19 cellular contexts compared by ENCODE assay signal in the genomic region with DNA sequence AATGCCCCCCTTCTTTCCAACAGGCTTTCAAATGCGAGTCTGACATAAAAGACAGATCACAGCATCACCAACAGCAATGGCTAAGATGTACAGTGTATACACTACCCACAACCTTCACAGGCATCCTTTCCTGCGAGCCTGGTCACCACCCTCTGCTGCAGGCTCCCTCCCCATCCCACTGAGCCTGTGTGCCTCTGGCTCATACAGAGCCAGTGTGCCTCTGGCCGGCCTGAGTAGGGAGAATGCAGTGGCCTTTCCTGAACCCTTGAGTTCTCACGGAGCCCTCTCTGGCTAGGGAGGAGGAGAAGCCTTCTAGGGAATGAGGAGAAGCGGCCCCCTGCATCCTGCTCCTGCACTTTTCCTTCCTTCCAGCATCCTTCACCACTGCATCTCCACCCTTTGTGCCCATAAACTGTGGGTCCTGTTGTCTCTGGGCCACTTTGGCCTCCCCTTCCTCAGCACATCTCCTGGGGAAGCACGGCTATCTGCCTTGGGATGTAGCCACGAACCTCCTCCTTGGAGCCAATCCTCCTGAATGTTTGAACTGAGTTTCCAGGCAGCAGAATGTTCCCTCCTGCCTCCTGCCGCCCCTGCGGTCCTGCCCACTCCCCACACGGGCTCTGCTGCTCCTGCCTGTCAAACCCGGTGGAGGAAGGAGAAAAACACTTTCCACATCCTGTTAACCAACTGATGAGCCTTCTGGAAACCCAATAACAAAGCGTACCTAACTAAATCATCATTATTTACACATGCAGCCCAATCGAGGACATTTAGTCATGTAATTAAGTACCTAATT. TPM values are rescaled to one million over a fixed set of nuclear protein-coding genes. Genes with fewer than 3 reads are reported as not detected.
DNase-seq lines count a peak whose midpoint lies in the region; ATAC-seq and TF ChIP-seq lines count a peak whose summit lies in the region.
"Had no signal": no experiment of that assay in that cellular context is flagged by ENCODE, and none has a peak within 500 bp of the region (broad histone marks: within the 10 kb centered on the region; RNA-seq: fewer than 3 reads in every experiment).

No MANE protein-coding gene starts in this region.

- H3K36me3 ChIP-seq in CD4-positive, CD25-positive, alpha-beta regulatory T cell (ENCODE audit: control insufficient read depth, insufficient read depth, low read length), result peaks cover 42% of the 10 kb centered on the region
- H3K36me3 ChIP-seq: thyroid gland had no signal

- H3K4me3 ChIP-seq in CD4-positive, CD25-positive, alpha-beta regulatory T cell (ENCODE audit: low read depth, low read length), result no peak overlapping the region
- H3K4me3 ChIP-seq: A549, left lung, thyroid gland had no signal

- TF ChIP-seq CTCF in GM10266 (IDR thresholded peaks at IDR 0.05; ENCODE audit: control insufficient read depth, insufficient read depth, low read depth, missing control alignments), result no peak

- peaks cover 93% of the 10 kb centered on the region for H3K36me3 Mint-ChIP-seq in activated T-cell treated with anti-CD3 and anti-CD28 coated beads, Interleukin-2, amount 50 U/mL, for 24 hours (ENCODE audit: low read depth)
- H3K36me3 Mint-ChIP-seq in CD4-positive, CD25-positive, alpha-beta regulatory T cell, result peaks cover 65% of the 10 kb centered on the region
- peaks cover 66% of the 10 kb centered on the region for H3K36me3 Mint-ChIP-seq in activated naive CD8-positive, alpha-beta T cell treated with anti-CD3 and anti-CD28 coated beads for 36 hours
- H3K36me3 Mint-ChIP-seq in naive B cell, result peaks cover 26 to 33% of the 10 kb centered on the region in 2 donors

- H3K4me3 Mint-ChIP-seq in activated T-cell treated with anti-CD3 and anti-CD28 coated beads, Interleukin-2, amount 50 U/mL, for 24 hours, result no peak overlapping the region
- H3K4me3 Mint-ChIP-seq in CD4-positive, CD25-positive, alpha-beta regulatory T cell, result peak overlapping the region in 1 of 4 donors; percentile 54
- H3K4me3 Mint-ChIP-seq in activated naive CD8-positive, alpha-beta T cell treated with anti-CD3 and anti-CD28 coated beads for 36 hours, result no peak overlapping the region
- peak overlapping the region in 2 of 8 donors; percentile 10 to 69 for H3K4me3 Mint-ChIP-seq in naive B cell
- H3K4me3 Mint-ChIP-seq: CD14-positive monocyte, WTC11 had no signal

- H3K9me3 Mint-ChIP-seq in activated T-cell treated with anti-CD3 and anti-CD28 coated beads, Interleukin-2, amount 50 U/mL, for 24 hours, result peaks cover 8% of the 10 kb centered on the region
- H3K9me3 Mint-ChIP-seq in CD4-positive, CD25-positive, alpha-beta regulatory T cell, result peaks cover 2 to 12% (median 5%) of the 10 kb centered on the region in 7 donors
- H3K9me3 Mint-ChIP-seq in activated naive CD8-positive, alpha-beta T cell treated with anti-CD3 and anti-CD28 coated beads for 36 hours, result peaks cover 8% of the 10 kb centered on the region
- H3K9me3 Mint-ChIP-seq in naive B cell, result peaks cover 3 to 19% (median 11%) of the 10 kb centered on the region in 7 donors

- no peaks in the 10 kb centered on the region for H3K27me3 Mint-ChIP-seq in activated T-cell treated with anti-CD3 and anti-CD28 coated beads, Interleukin-2, amount 50 U/mL, for 24 hours
- no peaks in the 10 kb centered on the region for H3K27me3 Mint-ChIP-seq in CD4-positive, CD25-positive, alpha-beta regulatory T cell
- H3K27me3 Mint-ChIP-seq in activated naive CD8-positive, alpha-beta T cell treated with anti-CD3 and anti-CD28 coated beads for 36 hours, result no peaks in the 10 kb centered on the region
- H3K27me3 Mint-ChIP-seq in naive B cell, result no peaks in the 10 kb centered on the region

- DNase-seq in activated T-cell treated with anti-CD3 and anti-CD28 coated beads, Interleukin-2, amount 50 U/mL, for 24 hours, result no peak
- DNase-seq in activated T-cell treated with anti-CD3 and anti-CD28 coated beads, Interleukin-2, amount 50 U/mL, for 1 hour, result no peak
- no peak for DNase-seq in CD4-positive, CD25-positive, alpha-beta regulatory T cell
- DNase-seq in activated naive CD8-positive, alpha-beta T cell treated with anti-CD3 and anti-CD28 coated beads for 36 hours, result no peak
- DNase-seq in naive B cell (no peak), left colon (no peak), inferior parietal cortex (ENCODE audit: extremely low spot score) (no peak), GM10266 (ENCODE audit: extremely low spot score) (no peak)
- DNase-seq: activated gamma-delta T cell treated with Interleukin-2 at 50 U/mL for 16 hours; DMS153; effector memory CD4-positive, alpha-beta T cell; left lung; MV-4-11; NCI-H1694 treated with DMSO at 0.1 percent for 48 hours; NCI-H774; thyroid gland had no signal

- peaks cover 38% of the 10 kb centered on the region for H3K4me1 Mint-ChIP-seq in activated T-cell treated with anti-CD3 and anti-CD28 coated beads, Interleukin-2, amount 50 U/mL, for 24 hours (ENCODE audit: low read depth)
- peaks cover 12 to 72% (median 40%) of the 10 kb centered on the region in 4 donors for H3K4me1 Mint-ChIP-seq in CD4-positive, CD25-positive, alpha-beta regulatory T cell
- peaks cover 20% of the 10 kb centered on the region for H3K4me1 Mint-ChIP-seq in activated naive CD8-positive, alpha-beta T cell treated with anti-CD3 and anti-CD28 coated beads for 36 hours
- peaks cover 6 to 25% (median 22%) of the 10 kb centered on the region in 3 donors for H3K4me1 Mint-ChIP-seq in naive B cell
- H3K4me1 Mint-ChIP-seq: WTC11 had no signal

- intact Hi-C loops in left colon (cut with DNase I, micrococcal nuclease), result no loop called here

- peak overlapping the region; percentile 63 for H3K27ac Mint-ChIP-seq in activated T-cell treated with anti-CD3 and anti-CD28 coated beads, Interleukin-2, amount 50 U/mL, for 24 hours
- H3K27ac Mint-ChIP-seq in CD4-positive, CD25-positive, alpha-beta regulatory T cell, result peak overlapping the region; percentile 81 to 90 (median 83)
- peak overlapping the region; percentile 43 for H3K27ac Mint-ChIP-seq in activated naive CD8-positive, alpha-beta T cell treated with anti-CD3 and anti-CD28 coated beads for 36 hours
- H3K27ac Mint-ChIP-seq in naive B cell, result peak overlapping the region in 4 of 6 donors; percentile 13 to 88 (median 45)
- H3K27ac Mint-ChIP-seq: WTC11 had no signal

- peaks cover 11 to 17% of the 10 kb centered on the region in 2 experiments for H3K9me3 ChIP-seq in CD4-positive, CD25-positive, alpha-beta regulatory T cell (ENCODE audit: control insufficient read depth in 2 of 2, low read length in 2 of 2)
- H3K9me3 ChIP-seq: thyroid gland had no signal

- ATAC-seq in CD4-positive, CD25-positive, alpha-beta regulatory T cell (ENCODE audit: low read depth in 2 of 2), result no peak
- ATAC-seq in naive B cell (ENCODE audit: low read depth in 2 of 2), result no peak
- ATAC-seq in left colon, result no peak
- ATAC-seq: A549, left lung, WTC11 had no signal

- H3K27me3 ChIP-seq in CD4-positive, CD25-positive, alpha-beta regulatory T cell (ENCODE audit: control insufficient read depth, insufficient read depth, low read length), result no peaks in the 10 kb centered on the region
- H3K27me3 ChIP-seq: left lung, thyroid gland had no signal

- no peaks in the 10 kb centered on the region for H3K4me1 ChIP-seq in CD4-positive, CD25-positive, alpha-beta regulatory T cell (ENCODE audit: control insufficient read depth, insufficient read depth, low read length, poor library complexity, severe bottlenecking)
- H3K4me1 ChIP-seq: A549, thyroid gland had no signal

- H3K27ac ChIP-seq in CD4-positive, CD25-positive, alpha-beta regulatory T cell (ENCODE audit: insufficient read depth, low read length, poor library complexity, severe bottlenecking), result peak overlapping the region; percentile 16
- H3K27ac ChIP-seq: A549, left lung, thyroid gland had no signal

RNA-seq across cellular contexts. Expression of gene GYPC, which starts 22.5 kb away (rescaled TPM):
- total RNA-seq in CD4-positive, CD25-positive, alpha-beta regulatory T cell, result 75.2 TPM
- 100 to 1,000 TPM; 157 to 210 (median 190) TPM for polyA plus RNA-seq in CD4-positive, CD25-positive, alpha-beta regulatory T cell
- total RNA-seq in activated naive CD8-positive, alpha-beta T cell treated with anti-CD3 and anti-CD28 coated beads for 36 hours, result 100 to 1,000 TPM; 171 to 179 TPM
- polyA plus RNA-seq in naive B cell (ENCODE audit: low read depth in 6 of 6), result 100 to 1,000 TPM; 110 to 134 (median 116) TPM
- 10 to 100 TPM in 1 of 2 donors, 1 to 10 TPM in 1; 7.2 to 20.5 TPM for total RNA-seq in left colon
- polyA plus RNA-seq: A549 had no signal
